In the genomic region with DNA sequence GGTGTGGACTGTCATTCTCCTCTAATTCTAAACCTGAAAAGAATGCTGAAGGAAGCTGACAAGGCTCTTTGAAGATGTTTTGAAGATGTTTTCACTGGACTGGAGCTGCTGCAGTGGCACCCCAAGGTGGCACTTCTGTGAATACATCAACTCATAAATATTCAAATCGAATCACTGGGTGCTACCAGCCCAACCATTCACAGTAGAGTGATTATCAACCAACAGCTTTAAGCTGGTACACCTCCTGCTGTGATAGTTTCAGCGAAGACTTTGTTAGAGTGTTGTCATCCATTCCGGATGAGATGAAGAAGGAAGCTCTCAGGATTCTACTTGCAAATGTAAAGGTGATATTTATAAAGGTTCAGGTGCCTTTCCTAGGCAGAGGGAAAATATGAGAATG, we compare ENCODE assay signal across 1 cellular context.
TF ChIP-seq lines count a peak whose summit lies in the region.

No MANE protein-coding gene starts in this region.

TF ChIP-seq in H1, 55 proteins besides CTCF, POLR2A, EP300 and RAD21:
- TF ChIP-seq, protein P1, sequence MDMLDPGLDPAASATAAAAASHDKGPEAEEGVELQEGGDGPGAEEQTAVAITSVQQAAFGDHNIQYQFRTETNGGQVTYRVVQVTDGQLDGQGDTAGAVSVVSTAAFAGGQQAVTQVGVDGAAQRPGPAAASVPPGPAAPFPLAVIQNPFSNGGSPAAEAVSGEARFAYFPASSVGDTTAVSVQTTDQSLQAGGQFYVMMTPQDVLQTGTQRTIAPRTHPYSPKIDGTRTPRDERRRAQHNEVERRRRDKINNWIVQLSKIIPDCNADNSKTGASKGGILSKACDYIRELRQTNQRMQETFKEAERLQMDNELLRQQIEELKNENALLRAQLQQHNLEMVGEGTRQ (IDR thresholded peaks at IDR 0.05; ENCODE audit: low read length), result no peak
- TF ChIP-seq TEAD4 (IDR thresholded peaks at IDR 0.05; ENCODE audit: low read depth, low read length) (no peak), YY1 (IDR thresholded peaks at IDR 0.05; ENCODE audit: low read depth, low read length) (no peak), SIRT6 (IDR thresholded peaks at IDR 0.05; ENCODE audit: low read length) (no peak), CHD2 (IDR thresholded peaks at IDR 0.05; ENCODE audit: low read length) (no peak), GTF2F1 (IDR thresholded peaks at IDR 0.05; ENCODE audit: borderline replicate concordance, low read depth, low read length) (no peak), CBX5 (IDR thresholded peaks at IDR 0.05; ENCODE audit: low read depth, low read length) (no peak), CREB1 (IDR thresholded peaks at IDR 0.05) (no peak), BACH1 (IDR thresholded peaks at IDR 0.05; ENCODE audit: low read length) (no peak), NANOG (IDR thresholded peaks at IDR 0.05; ENCODE audit: insufficient read depth, low read depth, low read length, poor library complexity, severe bottlenecking) (no peak), CHD1 (IDR thresholded peaks at IDR 0.05; ENCODE audit: low read depth, low read length) (no peak), SIX5 (IDR thresholded peaks at IDR 0.05; ENCODE audit: low read depth, low read length) (no peak), SRF (IDR thresholded peaks at IDR 0.05; ENCODE audit: low read depth, low read length) (no peak)
- TF ChIP-seq, protein P2, sequence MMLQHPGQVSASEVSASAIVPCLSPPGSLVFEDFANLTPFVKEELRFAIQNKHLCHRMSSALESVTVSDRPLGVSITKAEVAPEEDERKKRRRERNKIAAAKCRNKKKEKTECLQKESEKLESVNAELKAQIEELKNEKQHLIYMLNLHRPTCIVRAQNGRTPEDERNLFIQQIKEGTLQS (IDR thresholded peaks at IDR 0.05; ENCODE audit: insufficient read depth, low read depth, low read length), result no peak
- TF ChIP-seq, protein P3, sequence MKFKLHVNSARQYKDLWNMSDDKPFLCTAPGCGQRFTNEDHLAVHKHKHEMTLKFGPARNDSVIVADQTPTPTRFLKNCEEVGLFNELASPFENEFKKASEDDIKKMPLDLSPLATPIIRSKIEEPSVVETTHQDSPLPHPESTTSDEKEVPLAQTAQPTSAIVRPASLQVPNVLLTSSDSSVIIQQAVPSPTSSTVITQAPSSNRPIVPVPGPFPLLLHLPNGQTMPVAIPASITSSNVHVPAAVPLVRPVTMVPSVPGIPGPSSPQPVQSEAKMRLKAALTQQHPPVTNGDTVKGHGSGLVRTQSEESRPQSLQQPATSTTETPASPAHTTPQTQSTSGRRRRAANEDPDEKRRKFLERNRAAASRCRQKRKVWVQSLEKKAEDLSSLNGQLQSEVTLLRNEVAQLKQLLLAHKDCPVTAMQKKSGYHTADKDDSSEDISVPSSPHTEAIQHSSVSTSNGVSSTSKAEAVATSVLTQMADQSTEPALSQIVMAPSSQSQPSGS (IDR thresholded peaks at IDR 0.05; ENCODE audit: low read length), result no peak
- TF ChIP-seq, protein P4, sequence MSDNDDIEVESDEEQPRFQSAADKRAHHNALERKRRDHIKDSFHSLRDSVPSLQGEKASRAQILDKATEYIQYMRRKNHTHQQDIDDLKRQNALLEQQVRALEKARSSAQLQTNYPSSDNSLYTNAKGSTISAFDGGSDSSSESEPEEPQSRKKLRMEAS (IDR thresholded peaks at IDR 0.05), result no peak
TF ChIP-seq in H1: peak in this region for 0.
